Comparison of ENCODE assay signal across 23 cellular contexts in the genomic region with DNA sequence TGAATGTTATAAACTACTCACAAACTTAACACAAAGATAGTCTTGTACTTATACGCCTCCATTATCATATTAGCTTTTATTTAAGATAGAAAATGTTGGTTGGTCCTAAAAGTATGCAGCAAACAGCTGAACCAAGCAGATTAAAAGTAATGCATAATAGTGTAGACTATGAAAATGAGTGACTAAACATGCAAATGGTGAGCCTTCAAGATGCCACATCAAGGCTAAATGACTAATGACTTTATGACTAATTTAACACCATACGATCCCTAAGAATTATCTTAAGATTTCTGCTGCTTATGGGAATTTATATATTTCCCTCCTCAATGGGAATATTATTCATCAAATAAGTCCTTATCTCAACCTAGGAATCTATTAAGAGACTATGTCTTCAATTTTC. TPM values are rescaled to one million over a fixed set of nuclear protein-coding genes. Genes with fewer than 3 reads are reported as not detected.
"Had no signal": no experiment of that assay in that cellular context is flagged by ENCODE, and none has a peak within 500 bp of the region (broad histone marks: within the 10 kb centered on the region; RNA-seq: fewer than 3 reads in every experiment).

No MANE protein-coding gene starts in this region.

- H3K4me1 ChIP-seq: uterus had no signal

- H3K9me3 ChIP-seq: lower lobe of right lung, right lobe of liver, transverse colon, uterus had no signal

- H3K27me3 Mint-ChIP-seq: activated CD4-positive, alpha-beta memory T cell treated with anti-CD3 and anti-CD28 coated beads for 36 hours; activated CD8-positive, alpha-beta memory T cell treated with anti-CD3 and anti-CD28 coated beads, Interleukin-2, amount 10 ng/mL, durations not matched to agents 7 days and 5 days; activated naive CD4-positive, alpha-beta T cell treated with anti-CD3 and anti-CD28 coated beads, Interleukin-2, amount 10 ng/mL, durations not matched to agents 7 days and 5 days; T-cell had no signal

- H3K9me3 Mint-ChIP-seq: activated CD4-positive, alpha-beta memory T cell treated with anti-CD3 and anti-CD28 coated beads for 36 hours; activated naive CD4-positive, alpha-beta T cell treated with anti-CD3 and anti-CD28 coated beads, Interleukin-2, amount 10 ng/mL, durations not matched to agents 7 days and 5 days; immature natural killer cell; T-cell; T-helper 2 cell treated with Interferon-gamma antibody and Interleukin-4, amounts not matched to agents 5 μg/mL and 100 μg/mL, for 36 hours had no signal

- H3K4me3 Mint-ChIP-seq: activated CD4-positive, alpha-beta memory T cell treated with anti-CD3 and anti-CD28 coated beads for 36 hours; activated CD8-positive, alpha-beta memory T cell treated with anti-CD3 and anti-CD28 coated beads, Interleukin-2, amount 10 ng/mL, durations not matched to agents 7 days and 5 days; activated naive CD4-positive, alpha-beta T cell treated with anti-CD3 and anti-CD28 coated beads, Interleukin-2, amount 10 ng/mL, durations not matched to agents 7 days and 5 days; immature natural killer cell; naive B cell; T-cell; T-helper 2 cell treated with Interferon-gamma antibody and Interleukin-4, amounts not matched to agents 5 μg/mL and 100 μg/mL, for 36 hours had no signal

- DNase-seq: activated CD4-positive, alpha-beta memory T cell treated with anti-CD3 and anti-CD28 coated beads for 36 hours; activated CD8-positive, alpha-beta memory T cell treated with anti-CD3 and anti-CD28 coated beads, Interleukin-2, amount 10 ng/mL, durations not matched to agents 7 days and 5 days; activated effector memory CD4-positive, alpha-beta T cell treated with Interleukin-2 at 50 U/mL for 16 hours; activated naive CD4-positive, alpha-beta T cell treated with anti-CD3 and anti-CD28 coated beads, Interleukin-2, amount 10 ng/mL, durations not matched to agents 7 days and 5 days; amniotic stem cell; cerebellar nuclear complex; erythroblast; foreskin melanocyte; immature natural killer cell; lower lobe of right lung; naive B cell; nucleus accumbens; right lobe of liver; stimulated activated CD4-positive, alpha-beta T cell treated with anti-CD3 and anti-CD28 coated beads, Interleukin-1b, Interleukin-23, amount 100 ng/mL, for 48 hours; T-cell; transverse colon; uterus; WERI-Rb-1 had no signal

- ATAC-seq: activated CD8-positive, alpha-beta memory T cell treated with anti-CD3 and anti-CD28 coated beads, Interleukin-2, amount 10 ng/mL, durations not matched to agents 7 days and 5 days; left lobe of liver; lower lobe of right lung; right lobe of liver; T-cell had no signal

- H3K27ac ChIP-seq: coronary artery, lower lobe of right lung, right lobe of liver, skin epidermis, transverse colon, uterus, WERI-Rb-1 had no signal

- H3K27ac Mint-ChIP-seq: activated CD4-positive, alpha-beta memory T cell treated with anti-CD3 and anti-CD28 coated beads for 36 hours; activated CD8-positive, alpha-beta memory T cell treated with anti-CD3 and anti-CD28 coated beads, Interleukin-2, amount 10 ng/mL, durations not matched to agents 7 days and 5 days; activated naive CD4-positive, alpha-beta T cell treated with anti-CD3 and anti-CD28 coated beads, Interleukin-2, amount 10 ng/mL, durations not matched to agents 7 days and 5 days; immature natural killer cell; naive B cell; T-cell; T-helper 2 cell treated with Interferon-gamma antibody and Interleukin-4, amounts not matched to agents 5 μg/mL and 100 μg/mL, for 36 hours had no signal

- H3K27me3 ChIP-seq: right lobe of liver, transverse colon, uterus had no signal

- H3K36me3 ChIP-seq: lower lobe of right lung, right lobe of liver, transverse colon, uterus had no signal

- H3K4me3 ChIP-seq: coronary artery, lower lobe of right lung, right lobe of liver, skin epidermis, transverse colon, uterus had no signal

RNA-seq across cellular contexts. Expression of a gene that starts 4.8 kb away (rescaled TPM):
- total RNA-seq: activated CD4-positive, alpha-beta memory T cell treated with anti-CD3 and anti-CD28 coated beads for 36 hours; activated CD8-positive, alpha-beta memory T cell treated with anti-CD3 and anti-CD28 coated beads, Interleukin-2, amount 10 ng/mL, durations not matched to agents 7 days and 5 days; mesenteric fat pad had no signal
